In genomic region chr7:100212631-100213286, GRCh38 we compare ENCODE assay signal across 1 cellular context.
TF ChIP-seq lines count a peak whose summit lies in the region.

No MANE protein-coding gene starts in this region.

TF ChIP-seq in HepG2, 621 proteins besides CTCF, POLR2A, EP300 and RAD21:
- TF ChIP-seq, protein P1, sequence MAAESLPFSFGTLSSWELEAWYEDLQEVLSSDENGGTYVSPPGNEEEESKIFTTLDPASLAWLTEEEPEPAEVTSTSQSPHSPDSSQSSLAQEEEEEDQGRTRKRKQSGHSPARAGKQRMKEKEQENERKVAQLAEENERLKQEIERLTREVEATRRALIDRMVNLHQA (CRISPR knock-in tag; IDR thresholded peaks at IDR 0.05): no peak
- TF ChIP-seq, protein P2, sequence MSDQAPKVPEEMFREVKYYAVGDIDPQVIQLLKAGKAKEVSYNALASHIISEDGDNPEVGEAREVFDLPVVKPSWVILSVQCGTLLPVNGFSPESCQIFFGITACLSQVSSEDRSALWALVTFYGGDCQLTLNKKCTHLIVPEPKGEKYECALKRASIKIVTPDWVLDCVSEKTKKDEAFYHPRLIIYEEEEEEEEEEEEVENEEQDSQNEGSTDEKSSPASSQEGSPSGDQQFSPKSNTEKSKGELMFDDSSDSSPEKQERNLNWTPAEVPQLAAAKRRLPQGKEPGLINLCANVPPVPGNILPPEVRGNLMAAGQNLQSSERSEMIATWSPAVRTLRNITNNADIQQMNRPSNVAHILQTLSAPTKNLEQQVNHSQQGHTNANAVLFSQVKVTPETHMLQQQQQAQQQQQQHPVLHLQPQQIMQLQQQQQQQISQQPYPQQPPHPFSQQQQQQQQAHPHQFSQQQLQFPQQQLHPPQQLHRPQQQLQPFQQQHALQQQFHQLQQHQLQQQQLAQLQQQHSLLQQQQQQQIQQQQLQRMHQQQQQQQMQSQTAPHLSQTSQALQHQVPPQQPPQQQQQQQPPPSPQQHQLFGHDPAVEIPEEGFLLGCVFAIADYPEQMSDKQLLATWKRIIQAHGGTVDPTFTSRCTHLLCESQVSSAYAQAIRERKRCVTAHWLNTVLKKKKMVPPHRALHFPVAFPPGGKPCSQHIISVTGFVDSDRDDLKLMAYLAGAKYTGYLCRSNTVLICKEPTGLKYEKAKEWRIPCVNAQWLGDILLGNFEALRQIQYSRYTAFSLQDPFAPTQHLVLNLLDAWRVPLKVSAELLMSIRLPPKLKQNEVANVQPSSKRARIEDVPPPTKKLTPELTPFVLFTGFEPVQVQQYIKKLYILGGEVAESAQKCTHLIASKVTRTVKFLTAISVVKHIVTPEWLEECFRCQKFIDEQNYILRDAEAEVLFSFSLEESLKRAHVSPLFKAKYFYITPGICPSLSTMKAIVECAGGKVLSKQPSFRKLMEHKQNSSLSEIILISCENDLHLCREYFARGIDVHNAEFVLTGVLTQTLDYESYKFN (CRISPR knock-in tag; conservative IDR thresholded peaks at IDR 0.05): 0 out of 2 replicates have a peak, but pooled peaks have one; percentile 27
- TF ChIP-seq SALL1 (CRISPR knock-in tag; IDR thresholded peaks at IDR 0.05): 0 out of 2 replicates have a peak, but pooled peaks have one; percentile 12
- TF ChIP-seq HDAC6 (IDR thresholded peaks at IDR 0.05; ENCODE audit: low read depth, low read length): no peak
- no peak for TF ChIP-seq KLF15 (CRISPR knock-in tag; IDR thresholded peaks at IDR 0.05; ENCODE audit: borderline replicate concordance)
- TF ChIP-seq ZMYM4 (CRISPR knock-in tag; IDR thresholded peaks at IDR 0.05): 0 out of 2 replicates have a peak, but pooled peaks have one; percentile 19
- TF ChIP-seq, protein P3, sequence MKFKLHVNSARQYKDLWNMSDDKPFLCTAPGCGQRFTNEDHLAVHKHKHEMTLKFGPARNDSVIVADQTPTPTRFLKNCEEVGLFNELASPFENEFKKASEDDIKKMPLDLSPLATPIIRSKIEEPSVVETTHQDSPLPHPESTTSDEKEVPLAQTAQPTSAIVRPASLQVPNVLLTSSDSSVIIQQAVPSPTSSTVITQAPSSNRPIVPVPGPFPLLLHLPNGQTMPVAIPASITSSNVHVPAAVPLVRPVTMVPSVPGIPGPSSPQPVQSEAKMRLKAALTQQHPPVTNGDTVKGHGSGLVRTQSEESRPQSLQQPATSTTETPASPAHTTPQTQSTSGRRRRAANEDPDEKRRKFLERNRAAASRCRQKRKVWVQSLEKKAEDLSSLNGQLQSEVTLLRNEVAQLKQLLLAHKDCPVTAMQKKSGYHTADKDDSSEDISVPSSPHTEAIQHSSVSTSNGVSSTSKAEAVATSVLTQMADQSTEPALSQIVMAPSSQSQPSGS (CRISPR knock-in tag; IDR thresholded peaks at IDR 0.05): no peak
- no peak for TF ChIP-seq CREB1 (IDR thresholded peaks at IDR 0.05)
- TF ChIP-seq CREB1 (CRISPR knock-in tag; IDR thresholded peaks at IDR 0.05): peak; percentile 15; the same call in 1 of the 2 replicates
- no peak for TF ChIP-seq ZNF75D (CRISPR knock-in tag; IDR thresholded peaks at IDR 0.05; ENCODE audit: borderline replicate concordance)
- TF ChIP-seq, protein P4, sequence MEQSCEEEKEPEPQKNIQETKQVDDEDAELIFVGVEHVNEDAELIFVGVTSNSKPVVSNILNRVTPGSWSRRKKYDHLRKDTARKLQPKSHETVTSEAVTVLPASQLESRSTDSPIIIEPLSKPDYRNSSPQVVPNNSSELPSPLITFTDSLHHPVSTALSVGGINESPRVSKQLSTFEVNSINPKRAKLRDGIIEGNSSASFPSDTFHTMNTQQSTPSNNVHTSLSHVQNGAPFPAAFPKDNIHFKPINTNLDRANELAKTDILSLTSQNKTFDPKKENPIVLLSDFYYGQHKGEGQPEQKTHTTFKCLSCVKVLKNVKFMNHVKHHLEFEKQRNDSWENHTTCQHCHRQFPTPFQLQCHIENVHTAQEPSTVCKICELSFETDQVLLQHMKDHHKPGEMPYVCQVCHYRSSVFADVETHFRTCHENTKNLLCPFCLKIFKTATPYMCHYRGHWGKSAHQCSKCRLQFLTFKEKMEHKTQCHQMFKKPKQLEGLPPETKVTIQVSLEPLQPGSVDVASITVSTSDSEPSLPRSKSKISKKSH (CRISPR knock-in tag; IDR thresholded peaks at IDR 0.05; ENCODE audit: borderline replicate concordance): no peak
- no peak for TF ChIP-seq ZNF264 (CRISPR knock-in tag; IDR thresholded peaks at IDR 0.05)
- no peak for TF ChIP-seq REPIN1 (CRISPR knock-in tag; IDR thresholded peaks at IDR 0.05; ENCODE audit: borderline replicate concordance, low read depth)
- TF ChIP-seq, protein P5, sequence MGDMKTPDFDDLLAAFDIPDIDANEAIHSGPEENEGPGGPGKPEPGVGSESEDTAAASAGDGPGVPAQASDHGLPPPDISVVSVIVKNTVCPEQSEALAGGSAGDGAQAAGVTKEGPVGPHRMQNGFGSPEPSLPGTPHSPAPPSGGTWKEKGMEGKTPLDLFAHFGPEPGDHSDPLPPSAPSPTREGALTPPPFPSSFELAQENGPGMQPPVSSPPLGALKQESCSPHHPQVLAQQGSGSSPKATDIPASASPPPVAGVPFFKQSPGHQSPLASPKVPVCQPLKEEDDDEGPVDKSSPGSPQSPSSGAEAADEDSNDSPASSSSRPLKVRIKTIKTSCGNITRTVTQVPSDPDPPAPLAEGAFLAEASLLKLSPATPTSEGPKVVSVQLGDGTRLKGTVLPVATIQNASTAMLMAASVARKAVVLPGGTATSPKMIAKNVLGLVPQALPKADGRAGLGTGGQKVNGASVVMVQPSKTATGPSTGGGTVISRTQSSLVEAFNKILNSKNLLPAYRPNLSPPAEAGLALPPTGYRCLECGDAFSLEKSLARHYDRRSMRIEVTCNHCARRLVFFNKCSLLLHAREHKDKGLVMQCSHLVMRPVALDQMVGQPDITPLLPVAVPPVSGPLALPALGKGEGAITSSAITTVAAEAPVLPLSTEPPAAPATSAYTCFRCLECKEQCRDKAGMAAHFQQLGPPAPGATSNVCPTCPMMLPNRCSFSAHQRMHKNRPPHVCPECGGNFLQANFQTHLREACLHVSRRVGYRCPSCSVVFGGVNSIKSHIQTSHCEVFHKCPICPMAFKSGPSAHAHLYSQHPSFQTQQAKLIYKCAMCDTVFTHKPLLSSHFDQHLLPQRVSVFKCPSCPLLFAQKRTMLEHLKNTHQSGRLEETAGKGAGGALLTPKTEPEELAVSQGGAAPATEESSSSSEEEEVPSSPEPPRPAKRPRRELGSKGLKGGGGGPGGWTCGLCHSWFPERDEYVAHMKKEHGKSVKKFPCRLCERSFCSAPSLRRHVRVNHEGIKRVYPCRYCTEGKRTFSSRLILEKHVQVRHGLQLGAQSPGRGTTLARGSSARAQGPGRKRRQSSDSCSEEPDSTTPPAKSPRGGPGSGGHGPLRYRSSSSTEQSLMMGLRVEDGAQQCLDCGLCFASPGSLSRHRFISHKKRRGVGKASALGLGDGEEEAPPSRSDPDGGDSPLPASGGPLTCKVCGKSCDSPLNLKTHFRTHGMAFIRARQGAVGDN (CRISPR knock-in tag; IDR thresholded peaks at IDR 0.05): no peak
- TF ChIP-seq GLI4 (CRISPR knock-in tag; IDR thresholded peaks at IDR 0.05; ENCODE audit: borderline replicate concordance): no peak
- no peak for TF ChIP-seq ZNF205 (CRISPR knock-in tag; IDR thresholded peaks at IDR 0.05)
- TF ChIP-seq SKIL (CRISPR knock-in tag; IDR thresholded peaks at IDR 0.05; ENCODE audit: borderline replicate concordance): no peak
- peak; percentile 26; the same call in 1 of the 2 replicates for TF ChIP-seq HNF4A (CRISPR knock-in tag; IDR thresholded peaks at IDR 0.05)
- no peak for TF ChIP-seq ZNF740 (CRISPR knock-in tag; IDR thresholded peaks at IDR 0.05)
- TF ChIP-seq KLF16 (CRISPR knock-in tag; IDR thresholded peaks at IDR 0.05): no peak
- no peak for TF ChIP-seq NFE2 (CRISPR knock-in tag; IDR thresholded peaks at IDR 0.05)
- no peak for TF ChIP-seq NR0B2 (CRISPR knock-in tag; IDR thresholded peaks at IDR 0.05)
- TF ChIP-seq HDAC1 (CRISPR knock-in tag; IDR thresholded peaks at IDR 0.05): peak; percentile 21; the same call in 1 of the 2 replicates
- TF ChIP-seq SKI (IDR thresholded peaks at IDR 0.05; ENCODE audit: partially characterized antibody): no peak
